Comparison of ENCODE assay signal across 7 cellular contexts in genomic region chr6:44304282-44305199, GRCh38. TPM values are rescaled to one million over a fixed set of nuclear protein-coding genes. Genes with fewer than 3 reads are reported as not detected.
DNase-seq lines count a peak whose midpoint lies in the region; ATAC-seq, FAIRE-seq and TF ChIP-seq lines count a peak whose summit lies in the region.

No MANE protein-coding gene starts in this region.

- peaks cover 2 to 4% of the 10 kb centered on the region in 2 experiments for H4K20me1 ChIP-seq in H1 (replicated peaks in 1 of 2; ENCODE audit: control insufficient read depth in 1 of 2, insufficient read depth in 2 of 2, low read length in 2 of 2)

- H3K56ac ChIP-seq in H1 (replicated peaks; ENCODE audit: insufficient read length, low read depth, low read length) = no peak overlapping the region

- TF ChIP-seq POLR2A in H1 (IDR thresholded peaks at IDR 0.05; ENCODE audit: control extremely low read depth in 1 of 2, low read depth in 2 of 2, low read length in 2 of 2) = no peak

- H3K4me3 ChIP-seq in GM06990 (replicated peaks; ENCODE audit: low read depth, low read length) = no peak overlapping the region
- no peak overlapping the region for H3K4me3 ChIP-seq in H1 (ENCODE audit: extremely low read depth in 1 of 4, insufficient read depth in 2 of 4, low read depth in 3 of 4, low read length in 4 of 4)

- H3K9me3 Mint-ChIP-seq in activated CD4-positive, alpha-beta T cell treated with anti-CD3 and anti-CD28 coated beads, Interleukin-2, amount 10 ng/mL, durations not matched to agents 24 days and 14 days = no peaks in the 10 kb centered on the region
- H3K9me3 Mint-ChIP-seq in natural killer cell treated with Interleukin-12 subunit alpha and Interleukin-12 subunit beta and Interleukin-15 and Interleukin-18, amount 100 ng/mL, for 72 hours = no peaks in the 10 kb centered on the region

- 0 out of 2 replicates have a peak overlapping the region, but pooled peaks have one; percentile 10 for H2BK5ac ChIP-seq in H1 (ENCODE audit: low read depth, low read length)

- H3K4me2 ChIP-seq in H1 (ENCODE audit: insufficient read depth in 1 of 2, low read depth in 2 of 2, low read length in 2 of 2) = no peak overlapping the region

- H3K14ac ChIP-seq in H1 (ENCODE audit: insufficient read length) = no peak overlapping the region

- H3K4ac ChIP-seq in H1 (replicated peaks; ENCODE audit: insufficient read length, low read depth, low read length) = no peak overlapping the region

- H2AFZ ChIP-seq in H1 (ENCODE audit: low read length) = no peak overlapping the region

- peaks cover 53% of the 10 kb centered on the region for H3K36me3 Mint-ChIP-seq in activated CD4-positive, alpha-beta T cell treated with anti-CD3 and anti-CD28 coated beads, Interleukin-2, amount 10 ng/mL, durations not matched to agents 24 days and 14 days (ENCODE audit: low read depth)
- peaks cover 6% of the 10 kb centered on the region for H3K36me3 Mint-ChIP-seq in natural killer cell treated with Interleukin-12 subunit alpha and Interleukin-12 subunit beta and Interleukin-15 and Interleukin-18, amount 100 ng/mL, for 72 hours

- H3K27me3 Mint-ChIP-seq in activated CD4-positive, alpha-beta T cell treated with anti-CD3 and anti-CD28 coated beads, Interleukin-2, amount 10 ng/mL, durations not matched to agents 24 days and 14 days = no peaks in the 10 kb centered on the region
- no peaks in the 10 kb centered on the region for H3K27me3 Mint-ChIP-seq in natural killer cell treated with Interleukin-12 subunit alpha and Interleukin-12 subunit beta and Interleukin-15 and Interleukin-18, amount 100 ng/mL, for 72 hours

- no peak overlapping the region for H3K9ac ChIP-seq in H1 (replicated peaks in 1 of 4; ENCODE audit: extremely low read depth in 1 of 4, low read depth in 3 of 4, low read length in 3 of 4)

- H3K23me2 ChIP-seq in H1 (ENCODE audit: low read depth, low read length) = no peaks in the 10 kb centered on the region

- H3K18ac ChIP-seq in H1 (ENCODE audit: extremely low read depth, low read length) = no peak overlapping the region

- POLR2A ChIA-PET in H1 (lab: Charles Lee; ENCODE audit: partially characterized antibody) = interaction anchor here (0.6 to 6.9 kb wide), 15 partner anchors 7 to 58 kb away, joined by 3 to 81 read pairs (median 5); partner anchors contain the start of genes AARS2, HSP90AB1 and SLC35B2

- no peak for FAIRE-seq in H1 (lab: Jason Lieb, UNC)

- no peak overlapping the region for H4K8ac ChIP-seq in H1 (ENCODE audit: extremely low read depth, insufficient read depth, low read length)

- intact Hi-C loops in activated CD4-positive, alpha-beta T cell treated with anti-CD3 and anti-CD28 coated beads, Interleukin-2, amount 10 ng/mL, durations not matched to agents 24 days and 14 days (cut with micrococcal nuclease) = loop anchor here (1.0 kb wide), 1 partner anchor 36 kb away; no protein-coding TSS in a partner anchor

- no peaks in the 10 kb centered on the region for H3K4me1 Mint-ChIP-seq in activated CD4-positive, alpha-beta T cell treated with anti-CD3 and anti-CD28 coated beads, Interleukin-2, amount 10 ng/mL, durations not matched to agents 24 days and 14 days
- peaks cover 0 to under 1% of the 10 kb centered on the region in 2 donors for H3K4me1 Mint-ChIP-seq in natural killer cell treated with Interleukin-12 subunit alpha and Interleukin-12 subunit beta and Interleukin-15 and Interleukin-18, amount 100 ng/mL, for 72 hours (ENCODE audit: low read depth in 2 of 2)

- no peak for TF ChIP-seq EP300 in H1 (IDR thresholded peaks at IDR 0.05; ENCODE audit: borderline replicate concordance in 1 of 2, low read depth in 2 of 2, low read length in 2 of 2)

- no peak overlapping the region for H3K23ac ChIP-seq in H1 (ENCODE audit: insufficient read length)

- WGBS in H1 (ENCODE audit: extremely low coverage in 1 of 2, insufficient coverage in 1 of 2, insufficient read length in 1 of 2, insufficient replicate concordance in 2 of 2, low coverage in 1 of 2, low lambda C conversion rate in 2 of 2, missing lambda C conversion rate in 1 of 2), 2 experiments = 86% methylated on average over 24 of the region's 25 CpGs; no CpG with 5 or more reads in 1 of the 2 experiments

- CTCF ChIA-PET in H1 (lab: Charles Lee; ENCODE audit: partially characterized antibody) = interaction anchor here (0.5 to 13.9 kb wide), 26 partner anchors 6 to 1552 kb away, joined by 3 to 330 read pairs (median 6); partner anchors contain the start of genes AARS2, HSP90AB1, NFKBIE and SPATS1

- H3K36me3 ChIP-seq in GM06990 (ENCODE audit: control insufficient read depth, insufficient read depth, low read length) (peaks cover 52% of the 10 kb centered on the region), H1 (ENCODE audit: control insufficient read depth in 2 of 4, insufficient read depth in 4 of 4, low read length in 3 of 4) (peaks cover 25 to 72% (median 56%) of the 10 kb centered on the region in 4 experiments)

- H4K5ac ChIP-seq in H1 (ENCODE audit: insufficient read length, low read depth, low read length) = no peak overlapping the region

- H2BK15ac ChIP-seq in H1 (ENCODE audit: low read length) = no peak overlapping the region

- no peak overlapping the region for H2BK120ac ChIP-seq in H1 (replicated peaks; ENCODE audit: low read depth, low read length)

- no peak overlapping the region for H3K27ac Mint-ChIP-seq in activated CD4-positive, alpha-beta T cell treated with anti-CD3 and anti-CD28 coated beads, Interleukin-2, amount 10 ng/mL, durations not matched to agents 24 days and 14 days
- no peak overlapping the region for H3K27ac Mint-ChIP-seq in natural killer cell treated with Interleukin-12 subunit alpha and Interleukin-12 subunit beta and Interleukin-15 and Interleukin-18, amount 100 ng/mL, for 72 hours

- H3K9me3 ChIP-seq in H1 (ENCODE audit: insufficient read depth in 2 of 2, low read depth in 1 of 2, low read length in 1 of 2) = no peaks in the 10 kb centered on the region

- no peak overlapping the region; the same call in 1 of the 2 replicates for H2AK5ac ChIP-seq in H1 (ENCODE audit: low read depth, low read length)

- no peak overlapping the region for H2BK20ac ChIP-seq in H1 (ENCODE audit: low read length)

- H3K27ac ChIP-seq in H1 (ENCODE audit: low read depth, low read length) = no peak overlapping the region

- H3K4me1 ChIP-seq in H1 (replicated peaks in 1 of 4; ENCODE audit: control insufficient read depth in 3 of 4, insufficient read depth in 4 of 4, low read length in 3 of 4) = peaks cover 0 to 4% (median 0%) of the 10 kb centered on the region in 4 experiments; a peak in 1 of 7 replicates

- peak; percentile 50 to 61 for ATAC-seq in natural killer cell treated with Interleukin-12 subunit alpha and Interleukin-12 subunit beta and Interleukin-15 and Interleukin-18, amount 100 ng/mL, for 72 hours
- ATAC-seq in GM18870 (IDR thresholded peaks at IDR 0.05; ENCODE audit: unreplicated experiment) (no peak), HG03097 (IDR thresholded peaks at IDR 0.05; ENCODE audit: low FRiP score, unreplicated experiment) (no peak)

- H3K4me3 Mint-ChIP-seq in activated CD4-positive, alpha-beta T cell treated with anti-CD3 and anti-CD28 coated beads, Interleukin-2, amount 10 ng/mL, durations not matched to agents 24 days and 14 days = no peak overlapping the region
- H3K4me3 Mint-ChIP-seq in natural killer cell treated with Interleukin-12 subunit alpha and Interleukin-12 subunit beta and Interleukin-15 and Interleukin-18, amount 100 ng/mL, for 72 hours = no peak overlapping the region

- TF ChIP-seq CTCF in GM06990 (IDR thresholded peaks at IDR 0.05; ENCODE audit: insufficient read depth, low read length, poor library complexity, severe bottlenecking) = peak; percentile 90
- TF ChIP-seq CTCF in H1 (IDR thresholded peaks at IDR 0.05; ENCODE audit: control extremely low read depth in 1 of 3, insufficient read depth in 1 of 3, low read depth in 1 of 3, low read length in 3 of 3) = peak in 2 of 3 experiments; percentile 88 to 95; a peak in 3 of 4 replicates

- no peaks in the 10 kb centered on the region for H3K27me3 ChIP-seq in GM06990 (replicated peaks; ENCODE audit: control insufficient read depth, insufficient read depth, low read length)
- no peaks in the 10 kb centered on the region for H3K27me3 ChIP-seq in H1 (replicated peaks in 1 of 4; ENCODE audit: control insufficient read depth in 3 of 4, extremely low read depth in 1 of 4, insufficient read depth in 3 of 4, low read length in 3 of 4)

- H3K79me1 ChIP-seq in H1 (ENCODE audit: low read depth, low read length) = no peaks in the 10 kb centered on the region

- H3K79me2 ChIP-seq in H1 (ENCODE audit: control insufficient read depth in 1 of 2, insufficient read depth in 2 of 2, low read length in 2 of 2) = no peaks in the 10 kb centered on the region

- peak overlapping the region; percentile 50; the same call in 1 of the 2 replicates for H2BK12ac ChIP-seq in H1 (ENCODE audit: low read depth, low read length)

- DNase-seq in GM06990 (ENCODE audit: extremely low read depth, insufficient read length) = no peak
- peak; percentile 49 for DNase-seq in HuH-7.5 (ENCODE audit: low spot score)
- DNase-seq in activated CD4-positive, alpha-beta T cell treated with anti-CD3 and anti-CD28 coated beads, Interleukin-2, amount 10 ng/mL, durations not matched to agents 24 days and 14 days = peak; percentile 80
- peak in 1 of 2 experiments; percentile 80 for DNase-seq in H1 (ENCODE audit: low read depth in 1 of 2, low spot score in 2 of 2)
- no peak for DNase-seq in natural killer cell treated with Interleukin-12 subunit alpha and Interleukin-12 subunit beta and Interleukin-15 and Interleukin-18, amount 100 ng/mL, for 72 hours (ENCODE audit: low spot score)

- H4K91ac ChIP-seq in H1 (replicated peaks; ENCODE audit: insufficient read length, low read length) = no peak overlapping the region

- peak; percentile 72 to 77 for TF ChIP-seq RAD21 in H1 (IDR thresholded peaks at IDR 0.05 in 1 of 2, conservative IDR thresholded peaks at IDR 0.05 in 1 of 2; ENCODE audit: low read depth in 2 of 2, low read length in 2 of 2)

RNA-seq across cellular contexts. Expression of gene AARS2, which starts 8.6 kb away (rescaled TPM):
- total RNA-seq in activated CD4-positive, alpha-beta T cell treated with anti-CD3 and anti-CD28 coated beads, Interleukin-2, amount 10 ng/mL, durations not matched to agents 24 days and 14 days = 22.4 and 23.7 TPM in 2 replicates
- 19.9 and 20.4 TPM in 2 replicates for total RNA-seq in H1 (2021; fragmentation: NEBNext Ultra II Directional; extraction: Animal tissue kit (Norgen Biotek cat#: 25700))
- polyA plus RNA-seq in H1 (2011; rRNA removed) = 8.6 and 12.8 TPM in 2 replicates
- polyA plus RNA-seq in H1 (2011; cell fraction: cytosol; rRNA removed) = 15.4 TPM
- 34.1 TPM for polyA plus RNA-seq in H1 (2011; cell fraction: nucleus; rRNA removed)
- polyA plus RNA-seq in H1 (2012, experiment 1 of 2) = 8.9 to 18.6 TPM (median 15.1 TPM) in 4 replicates
- 6.4 TPM for polyA plus RNA-seq in H1 (2012, experiment 2 of 2)
- polyA plus RNA-seq in H1 (2013, experiment 1 of 2) = 9.5 TPM
- polyA plus RNA-seq in H1 (2013, experiment 2 of 2) = 7.9 TPM
- polyA minus RNA-seq in H1 (2011; rRNA and poly(A)+ RNA removed) = 17.7 and 19.9 TPM in 2 replicates
- polyA minus RNA-seq in H1 (2011; cell fraction: cytosol; rRNA and poly(A)+ RNA removed) = 14.2 TPM
- 37.3 TPM for polyA minus RNA-seq in H1 (2011; cell fraction: nucleus; rRNA and poly(A)+ RNA removed)
- 10 to 100 TPM; 19.3 to 32.6 TPM for total RNA-seq in natural killer cell treated with Interleukin-12 subunit alpha and Interleukin-12 subunit beta and Interleukin-15 and Interleukin-18, amount 100 ng/mL, for 72 hours

RNA-seq across cellular contexts. Expression of gene TMEM151B, which starts 34.3 kb away (rescaled TPM):
- 0.07 TPM in 1 of 2 replicates, not detected in the other for total RNA-seq in activated CD4-positive, alpha-beta T cell treated with anti-CD3 and anti-CD28 coated beads, Interleukin-2, amount 10 ng/mL, durations not matched to agents 24 days and 14 days
- 15.5 and 15.7 TPM in 2 replicates for total RNA-seq in H1 (2021; fragmentation: NEBNext Ultra II Directional; extraction: Animal tissue kit (Norgen Biotek cat#: 25700))
- 8.0 and 11.6 TPM in 2 replicates for polyA plus RNA-seq in H1 (2011; rRNA removed)
- polyA plus RNA-seq in H1 (2011; cell fraction: cytosol; rRNA removed) = 9.9 TPM
- 22.6 TPM for polyA plus RNA-seq in H1 (2011; cell fraction: nucleus; rRNA removed)
- polyA plus RNA-seq in H1 (2012, experiment 1 of 2) = 10.2 to 14.9 TPM (median 13.2 TPM) in 4 replicates
- 12.1 TPM for polyA plus RNA-seq in H1 (2012, experiment 2 of 2)
- polyA plus RNA-seq in H1 (2013, experiment 1 of 2) = 7.8 TPM
- 7.7 TPM for polyA plus RNA-seq in H1 (2013, experiment 2 of 2)
- polyA minus RNA-seq in H1 (2011; rRNA and poly(A)+ RNA removed) = 8.8 and 10.7 TPM in 2 replicates
- 6.5 TPM for polyA minus RNA-seq in H1 (2011; cell fraction: cytosol; rRNA and poly(A)+ RNA removed)
- polyA minus RNA-seq in H1 (2011; cell fraction: nucleus; rRNA and poly(A)+ RNA removed) = 6.2 TPM
- not detected for total RNA-seq in natural killer cell treated with Interleukin-12 subunit alpha and Interleukin-12 subunit beta and Interleukin-15 and Interleukin-18, amount 100 ng/mL, for 72 hours

RNA-seq across cellular contexts. Expression of gene SPATS1, which starts 37.9 kb away (rescaled TPM):
- total RNA-seq in activated CD4-positive, alpha-beta T cell treated with anti-CD3 and anti-CD28 coated beads, Interleukin-2, amount 10 ng/mL, durations not matched to agents 24 days and 14 days = not detected in 2 replicates
- total RNA-seq in H1 (2021; fragmentation: NEBNext Ultra II Directional; extraction: Animal tissue kit (Norgen Biotek cat#: 25700)) = not detected in 2 replicates
- polyA plus RNA-seq in H1 (2011; rRNA removed) = not detected in 2 replicates
- not detected for polyA plus RNA-seq in H1 (2011; cell fraction: cytosol; rRNA removed)
- not detected for polyA plus RNA-seq in H1 (2011; cell fraction: nucleus; rRNA removed)
- polyA plus RNA-seq in H1 (2012, experiment 1 of 2) = not detected in 4 replicates
- not detected for polyA plus RNA-seq in H1 (2012, experiment 2 of 2)
- not detected for polyA plus RNA-seq in H1 (2013, experiment 1 of 2)
- not detected for polyA plus RNA-seq in H1 (2013, experiment 2 of 2)
- not detected in 2 replicates for polyA minus RNA-seq in H1 (2011; rRNA and poly(A)+ RNA removed)
- polyA minus RNA-seq in H1 (2011; cell fraction: cytosol; rRNA and poly(A)+ RNA removed) = not detected
- polyA minus RNA-seq in H1 (2011; cell fraction: nucleus; rRNA and poly(A)+ RNA removed) = not detected
- not detected for total RNA-seq in natural killer cell treated with Interleukin-12 subunit alpha and Interleukin-12 subunit beta and Interleukin-15 and Interleukin-18, amount 100 ng/mL, for 72 hours

RNA-seq across cellular contexts. Expression of gene NFKBIE, which starts 39.2 kb away (rescaled TPM):
- 27.6 and 28.2 TPM in 2 replicates for total RNA-seq in activated CD4-positive, alpha-beta T cell treated with anti-CD3 and anti-CD28 coated beads, Interleukin-2, amount 10 ng/mL, durations not matched to agents 24 days and 14 days
- 10.8 and 13.5 TPM in 2 replicates for total RNA-seq in H1 (2021; fragmentation: NEBNext Ultra II Directional; extraction: Animal tissue kit (Norgen Biotek cat#: 25700))
- 19.2 and 22.9 TPM in 2 replicates for polyA plus RNA-seq in H1 (2011; rRNA removed)
- 18.8 TPM for polyA plus RNA-seq in H1 (2011; cell fraction: cytosol; rRNA removed)
- 14.3 TPM for polyA plus RNA-seq in H1 (2011; cell fraction: nucleus; rRNA removed)
- 12.7 to 17.1 TPM (median 13.6 TPM) in 4 replicates for polyA plus RNA-seq in H1 (2012, experiment 1 of 2)
- 17.0 TPM for polyA plus RNA-seq in H1 (2012, experiment 2 of 2)
- 6.2 TPM for polyA plus RNA-seq in H1 (2013, experiment 1 of 2)
- 7.5 TPM for polyA plus RNA-seq in H1 (2013, experiment 2 of 2)
- polyA minus RNA-seq in H1 (2011; rRNA and poly(A)+ RNA removed) = 7.0 and 9.3 TPM in 2 replicates
- 7.8 TPM for polyA minus RNA-seq in H1 (2011; cell fraction: cytosol; rRNA and poly(A)+ RNA removed)
- polyA minus RNA-seq in H1 (2011; cell fraction: nucleus; rRNA and poly(A)+ RNA removed) = 12.2 TPM
- 10 to 100 TPM; 24.1 to 26.1 TPM for total RNA-seq in natural killer cell treated with Interleukin-12 subunit alpha and Interleukin-12 subunit beta and Interleukin-15 and Interleukin-18, amount 100 ng/mL, for 72 hours

RNA-seq across cellular contexts. Expression of gene SLC35B2, which starts 47.2 kb away (rescaled TPM):
- total RNA-seq in activated CD4-positive, alpha-beta T cell treated with anti-CD3 and anti-CD28 coated beads, Interleukin-2, amount 10 ng/mL, durations not matched to agents 24 days and 14 days = 25.3 and 28.0 TPM in 2 replicates
- 29.5 and 32.3 TPM in 2 replicates for total RNA-seq in H1 (2021; fragmentation: NEBNext Ultra II Directional; extraction: Animal tissue kit (Norgen Biotek cat#: 25700))
- polyA plus RNA-seq in H1 (2011; rRNA removed) = 65.0 and 73.7 TPM in 2 replicates
- polyA plus RNA-seq in H1 (2011; cell fraction: cytosol; rRNA removed) = 49.6 TPM
- 90.4 TPM for polyA plus RNA-seq in H1 (2011; cell fraction: nucleus; rRNA removed)
- 26.2 to 41.2 TPM (median 36.7 TPM) in 4 replicates for polyA plus RNA-seq in H1 (2012, experiment 1 of 2)
- 48.9 TPM for polyA plus RNA-seq in H1 (2012, experiment 2 of 2)
- polyA plus RNA-seq in H1 (2013, experiment 1 of 2) = 43.7 TPM
- polyA plus RNA-seq in H1 (2013, experiment 2 of 2) = 43.6 TPM
- polyA minus RNA-seq in H1 (2011; rRNA and poly(A)+ RNA removed) = 48.1 and 49.1 TPM in 2 replicates
- 21.4 TPM for polyA minus RNA-seq in H1 (2011; cell fraction: cytosol; rRNA and poly(A)+ RNA removed)
- 25.3 TPM for polyA minus RNA-seq in H1 (2011; cell fraction: nucleus; rRNA and poly(A)+ RNA removed)
- 10 to 100 TPM; 34.6 to 39.4 TPM for total RNA-seq in natural killer cell treated with Interleukin-12 subunit alpha and Interleukin-12 subunit beta and Interleukin-15 and Interleukin-18, amount 100 ng/mL, for 72 hours

Comparison
In these comparisons a context has a peak if more than half of its experiments do, and no peak if none do; other contexts are left out.
1. DNase-seq: peak in HuH-7.5 (single experiment) and activated CD4-positive, alpha-beta T cell treated with anti-CD3 and anti-CD28 coated beads, Interleukin-2, amount 10 ng/mL, durations not matched to agents 24 days and 14 days (single experiment); none in GM06990 (single experiment) and natural killer cell treated with Interleukin-12 subunit alpha and Interleukin-12 subunit beta and Interleukin-15 and Interleukin-18, amount 100 ng/mL, for 72 hours (single experiment).
2. ATAC-seq: peak in natural killer cell treated with Interleukin-12 subunit alpha and Interleukin-12 subunit beta and Interleukin-15 and Interleukin-18, amount 100 ng/mL, for 72 hours (2 of 2); none in GM18870 (single experiment) and HG03097 (single experiment).
3. RNA of gene TMEM151B, which starts 34.3 kb away (total RNA-seq): 15.5 to 15.7 TPM in H1; not detected in natural killer cell treated with Interleukin-12 subunit alpha and Interleukin-12 subunit beta and Interleukin-15 and Interleukin-18, amount 100 ng/mL, for 72 hours and 0.07 TPM in activated CD4-positive, alpha-beta T cell treated with anti-CD3 and anti-CD28 coated beads, Interleukin-2, amount 10 ng/mL, durations not matched to agents 24 days and 14 days; every median in the first group is over 10 times any median in the second.